Comparison of ENCODE assay signal across 1 cellular context in the genomic region with DNA sequence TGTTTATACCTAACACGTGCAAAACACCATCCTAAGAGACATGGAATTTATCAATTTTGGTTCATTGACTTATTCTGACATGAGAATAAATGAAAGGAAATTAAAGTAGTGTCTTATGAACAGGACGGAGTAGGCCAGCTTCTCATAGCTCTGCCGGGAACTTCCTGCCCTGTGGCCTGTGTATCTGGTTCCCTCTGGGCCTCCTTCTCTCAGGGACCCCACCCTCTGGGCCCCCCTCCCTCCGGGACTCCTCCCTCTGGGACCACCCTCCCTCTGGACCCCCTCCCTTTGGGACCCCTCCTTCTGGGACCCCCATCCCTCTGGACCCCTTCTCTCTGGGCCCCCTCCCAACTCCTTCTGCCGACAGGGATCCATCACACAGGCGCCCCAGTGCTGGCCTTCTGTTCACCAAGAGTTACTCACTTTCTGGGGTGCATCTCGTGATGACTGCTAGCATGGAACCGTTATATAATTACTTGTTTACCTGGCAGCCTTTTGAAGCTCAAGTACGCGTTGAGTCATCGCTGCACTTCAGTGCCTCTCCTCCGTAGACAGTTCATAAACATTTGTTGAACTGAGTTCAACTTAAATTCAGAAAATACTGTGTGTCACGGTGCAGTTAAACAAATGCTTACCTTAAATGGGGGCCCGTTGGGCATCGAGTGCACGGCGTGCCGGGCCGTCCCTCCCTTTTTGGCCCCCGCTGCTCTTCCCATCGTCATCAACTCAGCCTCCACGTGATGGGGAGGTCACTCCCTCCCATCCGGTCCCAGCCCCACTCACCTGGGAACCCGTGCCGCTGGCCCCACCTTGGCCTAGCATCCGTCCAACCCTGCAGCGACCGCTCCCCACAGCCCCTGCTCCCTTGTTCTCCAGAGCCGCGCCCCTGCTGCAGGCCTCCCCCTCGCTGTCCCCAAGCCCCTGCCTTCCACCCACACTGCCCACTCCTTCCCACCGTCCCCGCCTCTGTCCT.
TF ChIP-seq lines count a peak whose summit lies in the region.

No MANE protein-coding gene starts in this region.

TF ChIP-seq in HepG2, 621 proteins besides CTCF, POLR2A, EP300 and RAD21 (continued from another document and continues in another):
- peak; percentile 79 for TF ChIP-seq SPEN (CRISPR knock-in tag; IDR thresholded peaks at IDR 0.05; ENCODE audit: low read depth)
- TF ChIP-seq ZNF121 (CRISPR knock-in tag; IDR thresholded peaks at IDR 0.05), result peak; percentile 83
- peak; percentile 47 for TF ChIP-seq ZNF784 (CRISPR knock-in tag; IDR thresholded peaks at IDR 0.05; ENCODE audit: borderline replicate concordance)
- no peak for TF ChIP-seq ARHGAP35 (CRISPR knock-in tag; IDR thresholded peaks at IDR 0.05; ENCODE audit: borderline replicate concordance)
- peak; percentile 50 for TF ChIP-seq HNRNPK (IDR thresholded peaks at IDR 0.05; ENCODE audit: low read depth, low read length, poor library complexity, severe bottlenecking)
- TF ChIP-seq ZNF7 (CRISPR knock-in tag; IDR thresholded peaks at IDR 0.05), result peak; percentile 34; the same call in 1 of the 2 replicates
- no peak for TF ChIP-seq CSRNP2 (CRISPR knock-in tag; conservative IDR thresholded peaks at IDR 0.05; ENCODE audit: low read depth)
- TF ChIP-seq ATF7-NPFF (CRISPR knock-in tag; IDR thresholded peaks at IDR 0.05; ENCODE audit: low read depth), result no peak
- TF ChIP-seq FOXP1 (IDR thresholded peaks at IDR 0.05), result peak; percentile 77
- TF ChIP-seq FOXP1 (CRISPR knock-in tag; IDR thresholded peaks at IDR 0.05), result peak; percentile 97
- TF ChIP-seq, protein P1, sequence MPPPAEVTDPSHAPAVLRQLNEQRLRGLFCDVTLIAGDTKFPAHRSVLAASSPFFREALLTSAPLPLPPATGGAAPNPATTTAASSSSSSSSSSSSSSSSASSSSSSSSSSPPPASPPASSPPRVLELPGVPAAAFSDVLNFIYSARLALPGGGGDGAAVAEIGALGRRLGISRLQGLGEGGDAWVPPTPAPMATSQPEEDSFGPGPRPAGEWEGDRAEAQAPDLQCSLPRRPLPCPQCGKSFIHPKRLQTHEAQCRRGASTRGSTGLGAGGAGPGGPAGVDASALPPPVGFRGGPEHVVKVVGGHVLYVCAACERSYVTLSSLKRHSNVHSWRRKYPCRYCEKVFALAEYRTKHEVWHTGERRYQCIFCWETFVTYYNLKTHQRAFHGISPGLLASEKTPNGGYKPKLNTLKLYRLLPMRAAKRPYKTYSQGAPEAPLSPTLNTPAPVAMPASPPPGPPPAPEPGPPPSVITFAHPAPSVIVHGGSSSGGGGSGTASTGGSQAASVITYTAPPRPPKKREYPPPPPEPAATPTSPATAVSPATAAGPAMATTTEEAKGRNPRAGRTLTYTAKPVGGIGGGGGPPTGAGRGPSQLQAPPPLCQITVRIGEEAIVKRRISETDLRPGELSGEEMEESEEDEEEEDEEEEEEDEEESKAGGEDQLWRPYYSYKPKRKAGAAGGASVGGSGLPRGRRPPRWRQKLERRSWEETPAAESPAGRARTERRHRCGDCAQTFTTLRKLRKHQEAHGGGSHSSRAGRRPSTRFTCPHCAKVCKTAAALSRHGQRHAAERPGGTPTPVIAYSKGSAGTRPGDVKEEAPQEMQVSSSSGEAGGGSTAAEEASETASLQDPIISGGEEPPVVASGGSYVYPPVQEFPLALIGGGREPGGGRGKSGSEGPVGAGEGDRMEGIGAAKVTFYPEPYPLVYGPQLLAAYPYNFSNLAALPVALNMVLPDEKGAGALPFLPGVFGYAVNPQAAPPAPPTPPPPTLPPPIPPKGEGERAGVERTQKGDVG (CRISPR knock-in tag; IDR thresholded peaks at IDR 0.05; ENCODE audit: borderline replicate concordance), result 0 out of 2 replicates have a peak, but pooled peaks have one; percentile 44
- TF ChIP-seq ZNF512B (CRISPR knock-in tag; IDR thresholded peaks at IDR 0.05; ENCODE audit: borderline replicate concordance), result no peak
- TF ChIP-seq, protein P2, sequence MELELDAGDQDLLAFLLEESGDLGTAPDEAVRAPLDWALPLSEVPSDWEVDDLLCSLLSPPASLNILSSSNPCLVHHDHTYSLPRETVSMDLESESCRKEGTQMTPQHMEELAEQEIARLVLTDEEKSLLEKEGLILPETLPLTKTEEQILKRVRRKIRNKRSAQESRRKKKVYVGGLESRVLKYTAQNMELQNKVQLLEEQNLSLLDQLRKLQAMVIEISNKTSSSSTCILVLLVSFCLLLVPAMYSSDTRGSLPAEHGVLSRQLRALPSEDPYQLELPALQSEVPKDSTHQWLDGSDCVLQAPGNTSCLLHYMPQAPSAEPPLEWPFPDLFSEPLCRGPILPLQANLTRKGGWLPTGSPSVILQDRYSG (CRISPR knock-in tag; IDR thresholded peaks at IDR 0.05), result no peak
- TF ChIP-seq LCORL (IDR thresholded peaks at IDR 0.05), result no peak
- peak; percentile 83 for TF ChIP-seq LCORL (CRISPR knock-in tag; IDR thresholded peaks at IDR 0.05)
- no peak for TF ChIP-seq PRDM4 (CRISPR knock-in tag; IDR thresholded peaks at IDR 0.05; ENCODE audit: borderline replicate concordance)
- TF ChIP-seq, protein P3, sequence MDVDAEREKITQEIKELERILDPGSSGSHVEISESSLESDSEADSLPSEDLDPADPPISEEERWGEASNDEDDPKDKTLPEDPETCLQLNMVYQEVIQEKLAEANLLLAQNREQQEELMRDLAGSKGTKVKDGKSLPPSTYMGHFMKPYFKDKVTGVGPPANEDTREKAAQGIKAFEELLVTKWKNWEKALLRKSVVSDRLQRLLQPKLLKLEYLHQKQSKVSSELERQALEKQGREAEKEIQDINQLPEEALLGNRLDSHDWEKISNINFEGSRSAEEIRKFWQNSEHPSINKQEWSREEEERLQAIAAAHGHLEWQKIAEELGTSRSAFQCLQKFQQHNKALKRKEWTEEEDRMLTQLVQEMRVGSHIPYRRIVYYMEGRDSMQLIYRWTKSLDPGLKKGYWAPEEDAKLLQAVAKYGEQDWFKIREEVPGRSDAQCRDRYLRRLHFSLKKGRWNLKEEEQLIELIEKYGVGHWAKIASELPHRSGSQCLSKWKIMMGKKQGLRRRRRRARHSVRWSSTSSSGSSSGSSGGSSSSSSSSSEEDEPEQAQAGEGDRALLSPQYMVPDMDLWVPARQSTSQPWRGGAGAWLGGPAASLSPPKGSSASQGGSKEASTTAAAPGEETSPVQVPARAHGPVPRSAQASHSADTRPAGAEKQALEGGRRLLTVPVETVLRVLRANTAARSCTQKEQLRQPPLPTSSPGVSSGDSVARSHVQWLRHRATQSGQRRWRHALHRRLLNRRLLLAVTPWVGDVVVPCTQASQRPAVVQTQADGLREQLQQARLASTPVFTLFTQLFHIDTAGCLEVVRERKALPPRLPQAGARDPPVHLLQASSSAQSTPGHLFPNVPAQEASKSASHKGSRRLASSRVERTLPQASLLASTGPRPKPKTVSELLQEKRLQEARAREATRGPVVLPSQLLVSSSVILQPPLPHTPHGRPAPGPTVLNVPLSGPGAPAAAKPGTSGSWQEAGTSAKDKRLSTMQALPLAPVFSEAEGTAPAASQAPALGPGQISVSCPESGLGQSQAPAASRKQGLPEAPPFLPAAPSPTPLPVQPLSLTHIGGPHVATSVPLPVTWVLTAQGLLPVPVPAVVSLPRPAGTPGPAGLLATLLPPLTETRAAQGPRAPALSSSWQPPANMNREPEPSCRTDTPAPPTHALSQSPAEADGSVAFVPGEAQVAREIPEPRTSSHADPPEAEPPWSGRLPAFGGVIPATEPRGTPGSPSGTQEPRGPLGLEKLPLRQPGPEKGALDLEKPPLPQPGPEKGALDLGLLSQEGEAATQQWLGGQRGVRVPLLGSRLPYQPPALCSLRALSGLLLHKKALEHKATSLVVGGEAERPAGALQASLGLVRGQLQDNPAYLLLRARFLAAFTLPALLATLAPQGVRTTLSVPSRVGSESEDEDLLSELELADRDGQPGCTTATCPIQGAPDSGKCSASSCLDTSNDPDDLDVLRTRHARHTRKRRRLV (CRISPR knock-in tag; IDR thresholded peaks at IDR 0.05), result no peak
- no peak for TF ChIP-seq MXD1 (CRISPR knock-in tag; IDR thresholded peaks at IDR 0.05)
- TF ChIP-seq, protein P4, sequence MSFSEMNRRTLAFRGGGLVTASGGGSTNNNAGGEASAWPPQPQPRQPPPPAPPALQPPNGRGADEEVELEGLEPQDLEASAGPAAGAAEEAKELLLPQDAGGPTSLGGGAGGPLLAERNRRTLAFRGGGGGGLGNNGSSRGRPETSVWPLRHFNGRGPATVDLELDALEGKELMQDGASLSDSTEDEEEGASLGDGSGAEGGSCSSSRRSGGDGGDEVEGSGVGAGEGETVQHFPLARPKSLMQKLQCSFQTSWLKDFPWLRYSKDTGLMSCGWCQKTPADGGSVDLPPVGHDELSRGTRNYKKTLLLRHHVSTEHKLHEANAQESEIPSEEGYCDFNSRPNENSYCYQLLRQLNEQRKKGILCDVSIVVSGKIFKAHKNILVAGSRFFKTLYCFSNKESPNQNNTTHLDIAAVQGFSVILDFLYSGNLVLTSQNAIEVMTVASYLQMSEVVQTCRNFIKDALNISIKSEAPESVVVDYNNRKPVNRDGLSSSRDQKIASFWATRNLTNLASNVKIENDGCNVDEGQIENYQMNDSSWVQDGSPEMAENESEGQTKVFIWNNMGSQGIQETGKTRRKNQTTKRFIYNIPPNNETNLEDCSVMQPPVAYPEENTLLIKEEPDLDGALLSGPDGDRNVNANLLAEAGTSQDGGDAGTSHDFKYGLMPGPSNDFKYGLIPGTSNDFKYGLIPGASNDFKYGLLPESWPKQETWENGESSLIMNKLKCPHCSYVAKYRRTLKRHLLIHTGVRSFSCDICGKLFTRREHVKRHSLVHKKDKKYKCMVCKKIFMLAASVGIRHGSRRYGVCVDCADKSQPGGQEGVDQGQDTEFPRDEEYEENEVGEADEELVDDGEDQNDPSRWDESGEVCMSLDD (CRISPR knock-in tag; IDR thresholded peaks at IDR 0.05; ENCODE audit: borderline replicate concordance), result peak; percentile 96; the same call in 1 of the 2 replicates
- peak; percentile 52 for TF ChIP-seq KDM3A (CRISPR knock-in tag; IDR thresholded peaks at IDR 0.05; ENCODE audit: low read depth)
- peak; percentile 98 for TF ChIP-seq ZBTB38 (CRISPR knock-in tag; IDR thresholded peaks at IDR 0.05)
- TF ChIP-seq SMARCE1 (IDR thresholded peaks at IDR 0.05; ENCODE audit: borderline replicate concordance), result no peak
- peak; percentile 28; the same call in 1 of the 2 replicates for TF ChIP-seq ZNF263 (CRISPR knock-in tag; IDR thresholded peaks at IDR 0.05)
- no peak for TF ChIP-seq ZNF451 (CRISPR knock-in tag; IDR thresholded peaks at IDR 0.05)
- no peak for TF ChIP-seq ZFAT (CRISPR knock-in tag; conservative IDR thresholded peaks at IDR 0.05)
- peak; percentile 55 for TF ChIP-seq CEBPG (CRISPR knock-in tag; IDR thresholded peaks at IDR 0.05)
- TF ChIP-seq PHF21A (CRISPR knock-in tag; IDR thresholded peaks at IDR 0.05), result peak; percentile 44; the same call in 1 of the 2 replicates
- TF ChIP-seq ZNF713 (CRISPR knock-in tag; IDR thresholded peaks at IDR 0.05), result 0 out of 2 replicates have a peak, but pooled peaks have one; percentile 84
- TF ChIP-seq ZNF557 (CRISPR knock-in tag; IDR thresholded peaks at IDR 0.05), result no peak
- peak; percentile 75 for TF ChIP-seq RCOR2 (CRISPR knock-in tag; IDR thresholded peaks at IDR 0.05)
- peak; percentile 64; the same call in 1 of the 2 replicates for TF ChIP-seq ZNF546 (CRISPR knock-in tag; conservative IDR thresholded peaks at IDR 0.05)
- TF ChIP-seq ZNF841 (CRISPR knock-in tag; IDR thresholded peaks at IDR 0.05; ENCODE audit: borderline replicate concordance), result no peak
